ENCODE assay signal across 11 cellular contexts in the genomic region with DNA sequence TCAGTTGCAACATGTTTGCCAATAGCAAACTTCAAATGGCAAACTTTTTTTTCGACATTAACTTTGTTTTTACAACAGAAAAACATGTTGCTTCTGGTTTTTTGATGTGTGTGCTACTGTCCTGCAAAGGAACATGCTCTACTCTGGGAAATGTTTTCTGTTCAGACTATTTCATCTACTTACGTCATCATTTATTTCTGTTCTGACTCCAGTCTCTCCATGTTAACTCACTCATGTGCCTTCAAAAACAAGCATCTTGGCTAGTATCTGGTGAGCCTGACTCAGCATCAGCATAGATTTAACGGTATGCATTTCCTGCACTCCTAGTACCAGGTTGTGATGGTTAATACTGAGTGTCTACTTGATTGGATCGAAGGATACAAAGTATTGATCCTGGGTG. TPM values are rescaled to one million over a fixed set of nuclear protein-coding genes. Genes with fewer than 3 reads are reported as not detected.
A peak's percentile ranks its signal among the peaks of the same experiment; 100 is the strongest.
DNase-seq lines count a peak whose midpoint lies in the region; TF ChIP-seq lines count a peak whose summit lies in the region.
"Had no signal": no experiment of that assay in that cellular context is flagged by ENCODE, and none has a peak within 500 bp of the region (broad histone marks: within the 10 kb centered on the region; RNA-seq: fewer than 3 reads in every experiment).

No MANE protein-coding gene starts in this region.

- no peak overlapping the region for H3K4me2 ChIP-seq in osteoblast (ENCODE audit: insufficient read depth, low read length)

- H3K4me3 ChIP-seq in AG04449 (ENCODE audit: low read depth, low read length) (no peak overlapping the region), epithelial cell of esophagus (ENCODE audit: low read length) (no peak overlapping the region), osteoblast (ENCODE audit: insufficient read depth, low read length) (no peak overlapping the region), spleen (no peak overlapping the region), SJCRH30 (no peak overlapping the region)

- peaks cover 16% of the 10 kb centered on the region for H3K4me1 ChIP-seq in osteoblast (ENCODE audit: insufficient read depth, low read length)
- H3K4me1 ChIP-seq in spleen: peaks cover 0 to 9% (median 0%) of the 10 kb centered on the region in 6 donors
- no peaks in the 10 kb centered on the region for H3K4me1 ChIP-seq in SJCRH30

- TF ChIP-seq CTCF in AG04449 (IDR thresholded peaks at IDR 0.05; ENCODE audit: insufficient read depth, low read length, missing control alignments) (no peak), epithelial cell of esophagus (IDR thresholded peaks at IDR 0.05; ENCODE audit: insufficient read depth, low read depth, low read length, missing control alignments) (no peak), osteoblast (IDR thresholded peaks at IDR 0.05; ENCODE audit: extremely low read depth, low read depth, low read length) (no peak), spleen (IDR thresholded peaks at IDR 0.05 in 8 of 11, conservative IDR thresholded peaks at IDR 0.05 in 3 of 11) (no peak)

- H4K20me1 ChIP-seq in osteoblast (ENCODE audit: insufficient read depth, low read length): no peaks in the 10 kb centered on the region

- H3K27me3 ChIP-seq in osteoblast (ENCODE audit: insufficient read depth, low read length) (no peaks in the 10 kb centered on the region), spleen (replicated peaks in 1 of 7) (no peaks in the 10 kb centered on the region), SJCRH30 (no peaks in the 10 kb centered on the region)

- CTCF ChIA-PET in AG04449 (lab: Yijun Ruan, JAX): interaction anchor here (0.8 to 10.9 kb wide), 5 partner anchors 15 to 236 kb away, joined by 3 to 146 read pairs (median 4); partner anchors contain the start of genes MAP3K5 and PEX7

- in situ Hi-C loops in KBM-7 (cut with MboI; ENCODE audit: low pct_unique_long_range_greater_than_20kb, low sequenced_read_pairs): no loop called here

- no peaks in the 10 kb centered on the region for H3K79me2 ChIP-seq in osteoblast (ENCODE audit: insufficient read depth, low read length)

- POLR2A ChIA-PET in AG04449 (lab: Yijun Ruan, JAX): no interaction called here

- H3K9me3 ChIP-seq in osteoblast (ENCODE audit: low read depth, low read length): no peaks in the 10 kb centered on the region
- H3K9me3 ChIP-seq in spleen: no peaks in the 10 kb centered on the region
- no peaks in the 10 kb centered on the region for H3K9me3 ChIP-seq in SJCRH30 (replicated peaks)

- intact Hi-C loops in spleen (cut with DNase I; ENCODE audit: low total_unique reads): no loop called here

- H2AFZ ChIP-seq in osteoblast (ENCODE audit: low read length): no peak overlapping the region

- DNase-seq in AG04449 (ENCODE audit: low read depth, low spot score): peak; percentile 76
- DNase-seq in NCI-H69 (lab: John Stamatoyannopoulos, UW): peak; percentile 7
- DNase-seq in epithelial cell of esophagus (ENCODE audit: low read depth): peak; percentile 36
- DNase-seq in osteoblast (ENCODE audit: insufficient read length, low spot score, missing footprints): peak; percentile 49
- DNase-seq in spleen: no peak
- DNase-seq in SJCRH30: no peak
- DNase-seq in cerebellar nuclear complex (lab: John Stamatoyannopoulos, UW): no peak
- DNase-seq in KBM-7: no peak
- DNase-seq: activated CD8-positive, alpha-beta memory T cell treated with anti-CD3 and anti-CD28 coated beads, Interleukin-2, amount 50 U/mL, for 48 hours; CD8-positive, alpha-beta T cell; effector memory CD4-positive, alpha-beta T cell had no signal

- 60 to 80% (median 76%) methylated on average over 4 of the region's 4 CpGs for WGBS in spleen, 5 donors

- H3K27ac ChIP-seq in osteoblast (ENCODE audit: low read depth, low read length) (peak overlapping the region; percentile 75), spleen (no peak overlapping the region), SJCRH30 (no peak overlapping the region)

- peaks cover 4% of the 10 kb centered on the region for H3K36me3 ChIP-seq in osteoblast (ENCODE audit: insufficient read depth, low read length)
- H3K36me3 ChIP-seq in spleen: peaks cover 2 to 100% (median 54%) of the 10 kb centered on the region in 6 donors
- H3K36me3 ChIP-seq in SJCRH30: peaks cover 15% of the 10 kb centered on the region

- TF ChIP-seq POLR2A in spleen (IDR thresholded peaks at IDR 0.05): no peak

RNA-seq across cellular contexts. Expression of gene MAP7, which starts 36.1 kb away (rescaled TPM):
- 1.4 and 1.8 TPM in 2 replicates for total RNA-seq in osteoblast
- total RNA-seq in spleen: 1 to 10 TPM; 1.3 to 4.9 (median 3.3) TPM
- 1 to 10 TPM in 1 of 3 donors, under 1 TPM in 2; 0.67 to 1.4 (median 0.74) TPM for polyA plus RNA-seq in spleen
- total RNA-seq in SJCRH30 (2014; rRNA removed; shearing (Covaris generic)): 0.06 and 0.13 TPM in 2 replicates

Comparison
In these comparisons a context has a peak if more than half of its experiments do, and no peak if none do; other contexts are left out.
1. DNase-seq: peak in AG04449 (single experiment), NCI-H69 (single experiment), epithelial cell of esophagus (single experiment) and osteoblast (single experiment); none in spleen (single experiment), SJCRH30 (0 of 2), cerebellar nuclear complex (0 of 2) and KBM-7 (single experiment).